ENCODE assay signal across 8 cellular contexts in genomic region chr10:69179743-69180524, GRCh38. TPM values are rescaled to one million over a fixed set of nuclear protein-coding genes. Genes with fewer than 3 reads are reported as not detected.
DNase-seq lines count a peak whose midpoint lies in the region; ATAC-seq lines count a peak whose summit lies in the region.

Gene SUPV3L1, plus strand, starts transcription at chr10:69180234. Its CDS starts 58 bp downstream, at chr10:69180292.

- no peaks in the 10 kb centered on the region for H3K27me3 Mint-ChIP-seq in dendritic cell treated with granulocyte-macrophage colony-stimulating factor and Interleukin-4, amounts not matched to agents 40 ng/mL and 50 ng/mL, for 4 days

- peak; percentile 78 for ATAC-seq in GM19328 (IDR thresholded peaks at IDR 0.05; ENCODE audit: unreplicated experiment)
- ATAC-seq in HG03520 (IDR thresholded peaks at IDR 0.05; ENCODE audit: unreplicated experiment): peak; percentile 79
- peak; percentile 96 for ATAC-seq in left lobe of liver

- H3K36me3 ChIP-seq in BLaER1 treated with 17β-estradiol and CSF1 and Interleukin-3, amounts not matched to agents 10 nM and 100 nM: peaks cover 14 to 31% (median 28%) of the 10 kb centered on the region in 11 experiments

- peak within 1 kb of the TSS; percentile 91 to 98 (median 96) for H3K27ac ChIP-seq in BLaER1 treated with 17β-estradiol and CSF1 and Interleukin-3, amounts not matched to agents 10 nM and 100 nM

- H3K36me3 Mint-ChIP-seq in dendritic cell treated with granulocyte-macrophage colony-stimulating factor and Interleukin-4, amounts not matched to agents 40 ng/mL and 50 ng/mL, for 4 days (ENCODE audit: low read depth): peaks cover 31% of the 10 kb centered on the region

- H3K27me3 ChIP-seq in BLaER1 treated with 17β-estradiol and CSF1 and Interleukin-3, amounts not matched to agents 10 nM and 100 nM: no peaks in the 10 kb centered on the region

- intact Hi-C loops in dendritic cell treated with granulocyte-macrophage colony-stimulating factor and Interleukin-4, amounts not matched to agents 40 ng/mL and 50 ng/mL, for 4 days (cut with micrococcal nuclease): loop anchor here (1.0 to 5.0 kb wide), 2 partner anchors 57 to 193 kb away; partner anchors contain the start of gene KIFBP

- peak within 1 kb of the TSS; percentile 73 to 98 (median 92) for H3K4me3 ChIP-seq in BLaER1 treated with 17β-estradiol and CSF1 and Interleukin-3, amounts not matched to agents 10 nM and 100 nM

- H3K4me3 Mint-ChIP-seq in dendritic cell treated with granulocyte-macrophage colony-stimulating factor and Interleukin-4, amounts not matched to agents 40 ng/mL and 50 ng/mL, for 4 days: peak within 1 kb of the TSS; percentile 95

- no peaks in the 10 kb centered on the region; a peak in 1 of 22 replicates for H3K9me3 ChIP-seq in BLaER1 treated with 17β-estradiol and CSF1 and Interleukin-3, amounts not matched to agents 10 nM and 100 nM (replicated peaks in 1 of 11)

- H3K4me1 ChIP-seq in BLaER1 treated with 17β-estradiol and CSF1 and Interleukin-3, amounts not matched to agents 10 nM and 100 nM: peaks cover 19 to 26% (median 23%) of the 10 kb centered on the region in 10 experiments

- peaks cover 25% of the 10 kb centered on the region for H3K4me1 Mint-ChIP-seq in dendritic cell treated with granulocyte-macrophage colony-stimulating factor and Interleukin-4, amounts not matched to agents 40 ng/mL and 50 ng/mL, for 4 days (ENCODE audit: low read depth)

- H3K4me2 ChIP-seq in BLaER1 treated with 17β-estradiol and CSF1 and Interleukin-3, amounts not matched to agents 10 nM and 100 nM: peak within 1 kb of the TSS; percentile 80 to 97 (median 93)

- DNase-seq in NCI-H748 (lab: John Stamatoyannopoulos, UW; ENCODE audit: unreplicated experiment) (peak; percentile 96), left lobe of liver (ENCODE audit: low spot score) (peak; percentile 91)
- peak; percentile 80 to 83 for DNase-seq in activated CD4-positive, alpha-beta T cell treated with anti-CD3 and anti-CD28 coated beads, Interleukin-2, amount 50 U/mL, for 4 hours
- DNase-seq in stimulated activated CD4-positive, alpha-beta T cell treated with anti-CD3 and anti-CD28 coated beads, Interleukin-2, amount 100 ng/mL, for 4 hours (ENCODE audit: low read depth): peak; percentile 81

- H3K9me3 Mint-ChIP-seq in dendritic cell treated with granulocyte-macrophage colony-stimulating factor and Interleukin-4, amounts not matched to agents 40 ng/mL and 50 ng/mL, for 4 days: no peaks in the 10 kb centered on the region

- H3K27ac Mint-ChIP-seq in dendritic cell treated with granulocyte-macrophage colony-stimulating factor and Interleukin-4, amounts not matched to agents 40 ng/mL and 50 ng/mL, for 4 days: peak within 1 kb of the TSS; percentile 99

- peaks cover 0 to 43% (median 33%) of the 10 kb centered on the region in 11 experiments; a peak in 16 of 22 replicates for H4K20me1 ChIP-seq in BLaER1 treated with 17β-estradiol and CSF1 and Interleukin-3, amounts not matched to agents 10 nM and 100 nM

- H3K9ac ChIP-seq in BLaER1 treated with 17β-estradiol and CSF1 and Interleukin-3, amounts not matched to agents 10 nM and 100 nM: peak within 1 kb of the TSS; percentile 89 to 98 (median 95)

RNA-seq across cellular contexts. Expression of gene SUPV3L1, which starts in this region (rescaled TPM):
- total RNA-seq in left lobe of liver: 15.7 TPM

Comparison
In these comparisons a context has a peak if more than half of its experiments do, and no peak if none do; other contexts are left out.
1. Peak in every context shown above with its lines: DNase-seq, ATAC-seq, H3K4me3 ChIP-seq and H3K27ac ChIP-seq.